In genomic region chr22:43351966-43352345, GRCh38 we compare ENCODE assay signal across 31 cellular contexts. TPM values are rescaled to one million over a fixed set of nuclear protein-coding genes. Genes with fewer than 3 reads are reported as not detected.
"Had no signal": no experiment of that assay in that cellular context is flagged by ENCODE, and none has a peak within 500 bp of the region (broad histone marks: within the 10 kb centered on the region; RNA-seq: fewer than 3 reads in every experiment).

No MANE protein-coding gene starts in this region.

- H3K27me3 ChIP-seq: ascending aorta, brain microvascular endothelial cell had no signal

- H3K27ac Mint-ChIP-seq: activated CD4-positive, alpha-beta memory T cell treated with anti-CD3 and anti-CD28 coated beads for 36 hours; activated CD4-positive, alpha-beta T cell treated with anti-CD3 and anti-CD28 coated beads for 36 hours; activated CD4-positive, alpha-beta T cell treated with anti-CD3 and anti-CD28 coated beads, Interleukin-2, amount 10 ng/mL, durations not matched to agents 24 days and 14 days; activated CD8-positive, alpha-beta T cell treated with anti-CD3 and anti-CD28 coated beads, Interleukin-2, amount 10 ng/mL, durations not matched to agents 7 days and 5 days; activated naive CD4-positive, alpha-beta T cell treated with anti-CD3 and anti-CD28 coated beads, Interleukin-2, amount 10 ng/mL, durations not matched to agents 7 days and 5 days; activated naive CD4-positive, alpha-beta T cell treated with anti-CD3 and anti-CD28 coated beads, Interleukin-2, amount 50 U/mL, for 72 hours; activated naive CD8-positive, alpha-beta T cell treated with anti-CD3 and anti-CD28 coated beads, Interleukin-2, amount 10 ng/mL, durations not matched to agents 7 days and 5 days; activated T-helper 17 cell treated with anti-CD3 and anti-CD28 coated beads, Interleukin-2, amount 50 U/mL, for 72 hours had no signal

- H3K36me3 Mint-ChIP-seq: activated CD4-positive, alpha-beta memory T cell treated with anti-CD3 and anti-CD28 coated beads for 36 hours; activated naive CD4-positive, alpha-beta T cell treated with anti-CD3 and anti-CD28 coated beads, Interleukin-2, amount 10 ng/mL, durations not matched to agents 7 days and 5 days; activated naive CD4-positive, alpha-beta T cell treated with anti-CD3 and anti-CD28 coated beads, Interleukin-2, amount 50 U/mL, for 72 hours; activated naive CD8-positive, alpha-beta T cell treated with anti-CD3 and anti-CD28 coated beads, Interleukin-2, amount 10 ng/mL, durations not matched to agents 7 days and 5 days had no signal

- H3K9me3 ChIP-seq: ascending aorta, esophagus squamous epithelium, heart left ventricle had no signal

- H3K27ac ChIP-seq: ascending aorta, brain microvascular endothelial cell, epithelial cell of prostate, esophagus squamous epithelium, heart left ventricle had no signal

- DNase-seq: activated CD4-positive, alpha-beta memory T cell treated with anti-CD3 and anti-CD28 coated beads for 36 hours; activated CD4-positive, alpha-beta T cell treated with anti-CD3 and anti-CD28 coated beads for 36 hours; activated CD4-positive, alpha-beta T cell treated with anti-CD3 and anti-CD28 coated beads, Interleukin-2, amount 10 ng/mL, durations not matched to agents 24 days and 14 days; activated CD4-positive, CD25-positive, alpha-beta regulatory T cell; activated CD4-positive, CD25-positive, alpha-beta regulatory T cell treated with anti-CD3 and anti-CD28 coated beads, Interleukin-2, amount 50 U/mL, for 72 hours; activated CD8-positive, alpha-beta T cell treated with anti-CD3 and anti-CD28 coated beads, Interleukin-2, amount 10 ng/mL, durations not matched to agents 7 days and 5 days; activated gamma-delta T cell; activated naive CD4-positive, alpha-beta T cell; activated naive CD4-positive, alpha-beta T cell treated with anti-CD3 and anti-CD28 coated beads, Interleukin-2, amount 10 ng/mL, durations not matched to agents 7 days and 5 days; activated naive CD8-positive, alpha-beta T cell treated with anti-CD3 and anti-CD28 coated beads, Interleukin-2, amount 10 ng/mL, durations not matched to agents 7 days and 5 days; activated T-cell treated with anti-CD3 and anti-CD28 coated beads, Interleukin-2, amount 50 U/mL, for 4 hours; brain microvascular endothelial cell; caudate nucleus; cortex of kidney; dermis blood vessel endothelial cell; effector CD4-positive, alpha-beta T cell; effector memory CD8-positive, alpha-beta T cell; esophagus squamous epithelium; foreskin melanocyte; heart left ventricle had no signal

- H3K4me1 ChIP-seq: ascending aorta, esophagus squamous epithelium had no signal

- ATAC-seq: activated CD4-positive, alpha-beta T cell treated with anti-CD3 and anti-CD28 coated beads for 36 hours; activated CD8-positive, alpha-beta T cell treated with anti-CD3 and anti-CD28 coated beads, Interleukin-2, amount 10 ng/mL, durations not matched to agents 7 days and 5 days; activated naive CD4-positive, alpha-beta T cell treated with anti-CD3 and anti-CD28 coated beads, Interleukin-2, amount 50 U/mL, for 72 hours; activated T-cell treated with anti-CD3 and anti-CD28 coated beads, Interleukin-2, amount 50 U/mL, for 4 hours; activated T-helper 17 cell treated with anti-CD3 and anti-CD28 coated beads, Interleukin-2, amount 50 U/mL, for 72 hours; effector memory CD8-positive, alpha-beta T cell; heart left ventricle had no signal

- H3K4me3 ChIP-seq: ascending aorta, esophagus squamous epithelium, heart left ventricle had no signal

- H3K4me3 Mint-ChIP-seq: activated CD4-positive, alpha-beta memory T cell treated with anti-CD3 and anti-CD28 coated beads for 36 hours; activated CD4-positive, alpha-beta T cell treated with anti-CD3 and anti-CD28 coated beads for 36 hours; activated CD4-positive, alpha-beta T cell treated with anti-CD3 and anti-CD28 coated beads, Interleukin-2, amount 10 ng/mL, durations not matched to agents 24 days and 14 days; activated CD8-positive, alpha-beta T cell treated with anti-CD3 and anti-CD28 coated beads, Interleukin-2, amount 10 ng/mL, durations not matched to agents 7 days and 5 days; activated naive CD4-positive, alpha-beta T cell treated with anti-CD3 and anti-CD28 coated beads, Interleukin-2, amount 10 ng/mL, durations not matched to agents 7 days and 5 days; activated naive CD8-positive, alpha-beta T cell treated with anti-CD3 and anti-CD28 coated beads, Interleukin-2, amount 10 ng/mL, durations not matched to agents 7 days and 5 days; activated T-cell treated with anti-CD3 and anti-CD28 coated beads, Interleukin-2, amount 50 U/mL, for 4 hours; activated T-helper 17 cell treated with anti-CD3 and anti-CD28 coated beads, Interleukin-2, amount 50 U/mL, for 72 hours; effector memory CD8-positive, alpha-beta T cell had no signal

- H3K4me1 Mint-ChIP-seq: activated CD4-positive, alpha-beta T cell treated with anti-CD3 and anti-CD28 coated beads for 36 hours; activated CD4-positive, alpha-beta T cell treated with anti-CD3 and anti-CD28 coated beads, Interleukin-2, amount 10 ng/mL, durations not matched to agents 24 days and 14 days; activated naive CD4-positive, alpha-beta T cell treated with anti-CD3 and anti-CD28 coated beads, Interleukin-2, amount 10 ng/mL, durations not matched to agents 7 days and 5 days; activated naive CD8-positive, alpha-beta T cell treated with anti-CD3 and anti-CD28 coated beads, Interleukin-2, amount 10 ng/mL, durations not matched to agents 7 days and 5 days; activated T-helper 17 cell treated with anti-CD3 and anti-CD28 coated beads, Interleukin-2, amount 50 U/mL, for 72 hours had no signal

- H3K9me3 Mint-ChIP-seq: activated CD4-positive, alpha-beta memory T cell treated with anti-CD3 and anti-CD28 coated beads for 36 hours; activated CD4-positive, alpha-beta T cell treated with anti-CD3 and anti-CD28 coated beads, Interleukin-2, amount 10 ng/mL, durations not matched to agents 24 days and 14 days; activated naive CD4-positive, alpha-beta T cell treated with anti-CD3 and anti-CD28 coated beads, Interleukin-2, amount 10 ng/mL, durations not matched to agents 7 days and 5 days; activated naive CD4-positive, alpha-beta T cell treated with anti-CD3 and anti-CD28 coated beads, Interleukin-2, amount 50 U/mL, for 72 hours; activated naive CD8-positive, alpha-beta T cell treated with anti-CD3 and anti-CD28 coated beads, Interleukin-2, amount 10 ng/mL, durations not matched to agents 7 days and 5 days; activated T-cell treated with anti-CD3 and anti-CD28 coated beads, Interleukin-2, amount 50 U/mL, for 4 hours; activated T-helper 17 cell treated with anti-CD3 and anti-CD28 coated beads, Interleukin-2, amount 50 U/mL, for 72 hours; effector memory CD8-positive, alpha-beta T cell had no signal

- H3K36me3 ChIP-seq: ascending aorta, brain microvascular endothelial cell, esophagus squamous epithelium, heart left ventricle had no signal

RNA-seq across cellular contexts. Expression of gene SCUBE1, which starts 8.8 kb away (rescaled TPM):
- total RNA-seq: activated CD4-positive, alpha-beta memory T cell treated with anti-CD3 and anti-CD28 coated beads for 36 hours; activated CD4-positive, alpha-beta T cell treated with anti-CD3 and anti-CD28 coated beads for 36 hours; activated CD4-positive, alpha-beta T cell treated with anti-CD3 and anti-CD28 coated beads, Interleukin-2, amount 10 ng/mL, durations not matched to agents 24 days and 14 days; activated T-helper 17 cell treated with anti-CD3 and anti-CD28 coated beads, Interleukin-2, amount 50 U/mL, for 72 hours; dermis blood vessel endothelial cell; endothelial cell of umbilical vein; fibroblast of villous mesenchyme had no signal
- polyA plus RNA-seq: fibroblast of lung had no signal

RNA-seq across cellular contexts. Expression of gene MPPED1, which starts 59.9 kb away (rescaled TPM):
- total RNA-seq: activated CD4-positive, alpha-beta memory T cell treated with anti-CD3 and anti-CD28 coated beads for 36 hours; activated CD4-positive, alpha-beta T cell treated with anti-CD3 and anti-CD28 coated beads for 36 hours; activated CD4-positive, alpha-beta T cell treated with anti-CD3 and anti-CD28 coated beads, Interleukin-2, amount 10 ng/mL, durations not matched to agents 24 days and 14 days; activated CD8-positive, alpha-beta memory T cell treated with anti-CD3 and anti-CD28 coated beads for 36 hours; activated CD8-positive, alpha-beta T cell treated with anti-CD3 and anti-CD28 coated beads, Interleukin-2, amount 10 ng/mL, durations not matched to agents 7 days and 5 days; activated naive CD4-positive, alpha-beta T cell treated with anti-CD3 and anti-CD28 coated beads, Interleukin-2, amount 50 U/mL, for 72 hours; activated naive CD8-positive, alpha-beta T cell treated with anti-CD3 and anti-CD28 coated beads, Interleukin-2, amount 10 ng/mL, durations not matched to agents 7 days and 5 days; activated T-cell treated with anti-CD3 and anti-CD28 coated beads, Interleukin-2, amount 50 U/mL, for 4 hours; activated T-helper 17 cell treated with anti-CD3 and anti-CD28 coated beads, Interleukin-2, amount 50 U/mL, for 72 hours; ascending aorta; bronchial epithelial cell; chondrocyte; dermis blood vessel endothelial cell; endothelial cell of umbilical vein; esophagus squamous epithelium; fibroblast of lung; fibroblast of villous mesenchyme; T-helper 1 cell treated with Interleukin-12 subunit alpha and Interleukin-12 subunit beta and Interleukin-4 antibody, amounts not matched to agents 30 ng/mL and 1 ng/mL, for 36 hours had no signal
- polyA plus RNA-seq: endothelial cell of umbilical vein, fibroblast of lung, heart left ventricle had no signal
